Comparison of ENCODE assay signal across 9 cellular contexts in the genomic region with DNA sequence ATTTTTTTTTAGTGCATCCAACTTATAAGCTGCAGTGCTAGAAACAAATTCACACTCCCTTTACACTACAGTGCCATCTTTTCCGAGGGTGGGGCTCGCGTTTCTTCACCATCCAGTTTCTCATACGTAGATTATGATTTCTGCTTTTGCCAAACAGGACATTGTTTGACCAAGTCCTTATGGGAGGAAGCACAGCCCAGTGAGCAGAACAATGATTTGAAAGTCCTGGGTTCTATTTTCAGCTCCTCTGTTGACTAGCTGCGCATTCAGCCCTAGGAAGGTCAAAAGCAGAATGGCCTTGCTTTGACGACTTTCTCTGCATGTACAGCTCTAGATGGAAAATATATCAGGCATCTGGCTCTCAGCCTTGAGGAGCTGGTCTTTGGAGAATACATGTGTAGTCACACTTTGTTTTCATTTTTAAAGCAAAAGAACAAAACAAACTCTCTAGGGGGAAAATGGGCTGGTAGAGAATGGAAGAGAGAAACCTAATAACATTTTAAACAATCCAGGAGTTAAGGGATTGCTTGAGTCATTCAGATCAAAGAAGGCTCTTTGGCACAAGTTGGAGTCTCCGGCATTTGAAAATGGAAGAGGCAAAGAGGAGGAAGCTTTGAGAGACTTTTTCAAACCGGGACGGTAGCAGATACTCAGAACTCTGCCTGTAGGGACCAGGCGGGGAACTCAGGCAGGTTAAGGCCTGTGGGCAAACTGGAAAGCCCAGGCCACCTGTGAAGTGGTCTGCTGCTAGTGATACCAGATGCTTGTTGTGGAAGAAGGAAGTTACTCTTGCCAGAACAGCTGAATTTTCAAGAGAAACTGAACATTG.
DNase-seq lines count a peak whose midpoint lies in the region; ATAC-seq and TF ChIP-seq lines count a peak whose summit lies in the region.
"Had no signal": no experiment of that assay in that cellular context is flagged by ENCODE, and none has a peak within 500 bp of the region (broad histone marks: within the 10 kb centered on the region; RNA-seq: fewer than 3 reads in every experiment).

No MANE protein-coding gene starts in this region.

- H3K36me3 Mint-ChIP-seq in GM23338 (ENCODE audit: low read depth) = no peaks in the 10 kb centered on the region

- H3K27me3 Mint-ChIP-seq in GM23338 (ENCODE audit: insufficient read depth, low read depth, poor library complexity) = no peaks in the 10 kb centered on the region

- H2AFZ ChIP-seq in GM23338 = no peak overlapping the region

- no peaks in the 10 kb centered on the region for H4K20me1 ChIP-seq in GM23338 (replicated peaks; ENCODE audit: insufficient read depth)

- no peak overlapping the region for H3K4me3 Mint-ChIP-seq in GM23338

- H3K4me1 Mint-ChIP-seq in GM23338 = no peaks in the 10 kb centered on the region

- H3K4me1 ChIP-seq in ascending aorta (no peaks in the 10 kb centered on the region), sigmoid colon (peaks cover 0 to 11% (median 4%) of the 10 kb centered on the region in 4 donors), GM23338 (ENCODE audit: insufficient read depth) (no peaks in the 10 kb centered on the region)

- WGBS in sigmoid colon, 2 donors = 55 to 82% methylated on average over 10 of the region's 10 CpGs

- H3K9me3 ChIP-seq in ascending aorta (no peaks in the 10 kb centered on the region), sigmoid colon (no peaks in the 10 kb centered on the region)

- H3K4me2 ChIP-seq in GM23338 = no peak overlapping the region

- no peaks in the 10 kb centered on the region for H3F3A ChIP-seq in GM23338 (replicated peaks; ENCODE audit: low read depth)

- H3K27ac ChIP-seq in ascending aorta (peak overlapping the region; percentile 12 to 44), sigmoid colon (peak overlapping the region in 3 of 4 donors; percentile 3 to 53 (median 47)), GM23338 (ENCODE audit: low read depth) (no peak overlapping the region)

- no peak for TF ChIP-seq EP300 in sigmoid colon (IDR thresholded peaks at IDR 0.05)

- ATAC-seq in GM19035 (IDR thresholded peaks at IDR 0.05; ENCODE audit: unreplicated experiment) (peak; percentile 86), HG02943 (IDR thresholded peaks at IDR 0.05; ENCODE audit: low read depth, unreplicated experiment) (peak; percentile 85), GM23338 (no peak)

- H3K36me3 ChIP-seq in ascending aorta = no peaks in the 10 kb centered on the region
- H3K36me3 ChIP-seq in sigmoid colon = no peaks in the 10 kb centered on the region
- H3K36me3 ChIP-seq in GM23338 (ENCODE audit: insufficient read depth) = no peaks in the 10 kb centered on the region

- H3K27ac Mint-ChIP-seq in GM23338 = no peak overlapping the region

- TF ChIP-seq POLR2A in sigmoid colon (IDR thresholded peaks at IDR 0.05) = no peak

- intact Hi-C loops in ascending aorta (cut with DNase I) (no loop called here), sigmoid colon (cut with DNase I) (no loop called here)

- H3K4me3 ChIP-seq in ascending aorta = no peak overlapping the region
- no peak overlapping the region for H3K4me3 ChIP-seq in sigmoid colon
- no peak overlapping the region for H3K4me3 ChIP-seq in GM23338

- H3K79me2 ChIP-seq in GM23338 (replicated peaks; ENCODE audit: insufficient read depth) = no peaks in the 10 kb centered on the region

- TF ChIP-seq CTCF in ascending aorta (IDR thresholded peaks at IDR 0.05) = no peak
- TF ChIP-seq CTCF in sigmoid colon (IDR thresholded peaks at IDR 0.05) = no peak
- no peak for TF ChIP-seq CTCF in GM23338 (conservative IDR thresholded peaks at IDR 0.05; ENCODE audit: low read depth in 2 of 2)

- no peaks in the 10 kb centered on the region for H3K27me3 ChIP-seq in ascending aorta
- H3K27me3 ChIP-seq in sigmoid colon = no peaks in the 10 kb centered on the region
- no peaks in the 10 kb centered on the region for H3K27me3 ChIP-seq in GM23338 (ENCODE audit: insufficient read depth)

- H3K9me3 Mint-ChIP-seq in GM23338 = no peaks in the 10 kb centered on the region

- H3K9me2 ChIP-seq in GM23338 (ENCODE audit: insufficient read depth) = peaks cover 9% of the 10 kb centered on the region; the same call in 1 of the 2 replicates

- DNase-seq in ascending aorta (ENCODE audit: low spot score in 2 of 2) (peak in 1 of 2 donors; percentile 63), sigmoid colon (no peak), glomerular visceral epithelial cell (ENCODE audit: extremely low spot score) (no peak), GM23338 (ENCODE audit: low spot score) (no peak)
- no peak for DNase-seq in stimulated activated naive CD4-positive, alpha-beta T cell (lab: John Stamatoyannopoulos, UW)
- no peak for DNase-seq in activated T-cell treated with anti-CD3 and anti-CD28 coated beads, Interleukin-2, amount 50 U/mL, for 48 hours
- DNase-seq: NCI-H1417 had no signal

TF ChIP-seq in GM23338, 12 proteins besides CTCF, POLR2A, EP300 and RAD21:
- TF ChIP-seq, protein P1, sequence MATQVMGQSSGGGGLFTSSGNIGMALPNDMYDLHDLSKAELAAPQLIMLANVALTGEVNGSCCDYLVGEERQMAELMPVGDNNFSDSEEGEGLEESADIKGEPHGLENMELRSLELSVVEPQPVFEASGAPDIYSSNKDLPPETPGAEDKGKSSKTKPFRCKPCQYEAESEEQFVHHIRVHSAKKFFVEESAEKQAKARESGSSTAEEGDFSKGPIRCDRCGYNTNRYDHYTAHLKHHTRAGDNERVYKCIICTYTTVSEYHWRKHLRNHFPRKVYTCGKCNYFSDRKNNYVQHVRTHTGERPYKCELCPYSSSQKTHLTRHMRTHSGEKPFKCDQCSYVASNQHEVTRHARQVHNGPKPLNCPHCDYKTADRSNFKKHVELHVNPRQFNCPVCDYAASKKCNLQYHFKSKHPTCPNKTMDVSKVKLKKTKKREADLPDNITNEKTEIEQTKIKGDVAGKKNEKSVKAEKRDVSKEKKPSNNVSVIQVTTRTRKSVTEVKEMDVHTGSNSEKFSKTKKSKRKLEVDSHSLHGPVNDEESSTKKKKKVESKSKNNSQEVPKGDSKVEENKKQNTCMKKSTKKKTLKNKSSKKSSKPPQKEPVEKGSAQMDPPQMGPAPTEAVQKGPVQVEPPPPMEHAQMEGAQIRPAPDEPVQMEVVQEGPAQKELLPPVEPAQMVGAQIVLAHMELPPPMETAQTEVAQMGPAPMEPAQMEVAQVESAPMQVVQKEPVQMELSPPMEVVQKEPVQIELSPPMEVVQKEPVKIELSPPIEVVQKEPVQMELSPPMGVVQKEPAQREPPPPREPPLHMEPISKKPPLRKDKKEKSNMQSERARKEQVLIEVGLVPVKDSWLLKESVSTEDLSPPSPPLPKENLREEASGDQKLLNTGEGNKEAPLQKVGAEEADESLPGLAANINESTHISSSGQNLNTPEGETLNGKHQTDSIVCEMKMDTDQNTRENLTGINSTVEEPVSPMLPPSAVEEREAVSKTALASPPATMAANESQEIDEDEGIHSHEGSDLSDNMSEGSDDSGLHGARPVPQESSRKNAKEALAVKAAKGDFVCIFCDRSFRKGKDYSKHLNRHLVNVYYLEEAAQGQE (IDR thresholded peaks at IDR 0.05; ENCODE audit: unreplicated experiment) = no peak
- TF ChIP-seq CREB1 (CRISPR knock-in tag; IDR thresholded peaks at IDR 0.05; ENCODE audit: low read depth) = no peak
- no peak for TF ChIP-seq EZH2 (IDR thresholded peaks at IDR 0.05; ENCODE audit: low read depth, unreplicated experiment)
- no peak for TF ChIP-seq ZNF114 (CRISPR knock-in tag; IDR thresholded peaks at IDR 0.05)
- no peak for TF ChIP-seq EZH2phosphoT487 (IDR thresholded peaks at IDR 0.05; ENCODE audit: unreplicated experiment)
- no peak for TF ChIP-seq ETS1 (IDR thresholded peaks at IDR 0.05)
